ENCODE assay signal across 14 cellular contexts in the genomic region with DNA sequence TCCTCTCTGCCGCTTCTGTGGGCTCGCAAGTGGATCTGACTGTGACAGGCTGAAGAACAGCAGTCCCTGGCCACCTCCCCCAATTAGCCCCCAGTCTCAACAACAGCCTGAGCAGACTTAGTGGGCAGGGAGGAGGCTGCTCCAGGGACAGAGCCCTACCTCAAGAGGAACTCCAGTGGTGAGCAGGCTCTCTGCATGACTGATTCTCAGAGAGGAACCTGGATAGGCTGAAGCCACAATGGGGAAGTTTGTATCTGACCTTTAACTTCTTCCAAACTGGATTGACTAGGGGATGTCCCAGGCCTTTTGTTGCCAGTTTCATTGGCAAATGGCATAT.
A peak's percentile ranks its signal among the peaks of the same experiment; 100 is the strongest.
DNase-seq lines count a peak whose midpoint lies in the region; ATAC-seq and TF ChIP-seq lines count a peak whose summit lies in the region.
"Had no signal": no experiment of that assay in that cellular context is flagged by ENCODE, and none has a peak within 500 bp of the region (broad histone marks: within the 10 kb centered on the region; RNA-seq: fewer than 3 reads in every experiment).

No MANE protein-coding gene starts in this region.

- peaks cover 7% of the 10 kb centered on the region for H3K9me3 Mint-ChIP-seq in activated T-helper 1 cell treated with anti-CD3 and anti-CD28 coated beads, Interleukin-12 subunit alpha, Interleukin-12 subunit beta, Interleukin-2, Interleukin-4 antibody, amounts not matched to agents 30 ng/mL and 10 ng/mL and 1 ng/mL, durations not matched to agents 14 hours and 24 hours and 36 hours

- H3K27ac ChIP-seq in right atrium auricular region: no peak overlapping the region
- H3K27ac ChIP-seq in thyroid gland: peak overlapping the region; percentile 38 to 70 (median 57)
- H3K27ac ChIP-seq: RWPE1, tibial nerve had no signal

- H3K27ac Mint-ChIP-seq in activated T-helper 1 cell treated with anti-CD3 and anti-CD28 coated beads, Interleukin-12 subunit alpha, Interleukin-12 subunit beta, Interleukin-2, Interleukin-4 antibody, amounts not matched to agents 30 ng/mL and 10 ng/mL and 1 ng/mL, durations not matched to agents 14 hours and 24 hours and 36 hours: no peak overlapping the region
- H3K27ac Mint-ChIP-seq: activated naive CD8-positive, alpha-beta T cell treated with anti-CD3 and anti-CD28 coated beads for 36 hours had no signal

- no peaks in the 10 kb centered on the region for H3K36me3 Mint-ChIP-seq in activated T-helper 1 cell treated with anti-CD3 and anti-CD28 coated beads, Interleukin-12 subunit alpha, Interleukin-12 subunit beta, Interleukin-2, Interleukin-4 antibody, amounts not matched to agents 30 ng/mL and 10 ng/mL and 1 ng/mL, durations not matched to agents 14 hours and 24 hours and 36 hours (ENCODE audit: low read depth)
- H3K36me3 Mint-ChIP-seq: activated naive CD8-positive, alpha-beta T cell treated with anti-CD3 and anti-CD28 coated beads for 36 hours had no signal

- no peak overlapping the region for H3K4me3 Mint-ChIP-seq in activated T-helper 1 cell treated with anti-CD3 and anti-CD28 coated beads, Interleukin-12 subunit alpha, Interleukin-12 subunit beta, Interleukin-2, Interleukin-4 antibody, amounts not matched to agents 30 ng/mL and 10 ng/mL and 1 ng/mL, durations not matched to agents 14 hours and 24 hours and 36 hours
- H3K4me3 Mint-ChIP-seq: activated naive CD8-positive, alpha-beta T cell treated with anti-CD3 and anti-CD28 coated beads for 36 hours; central memory CD8-positive, alpha-beta T cell had no signal

- no peak for DNase-seq in Right ventricle myocardium inferior (ENCODE audit: missing footprints)
- no peak for DNase-seq in right atrium auricular region (ENCODE audit: low spot score)
- peak; percentile 81 for DNase-seq in OCI-M1 (lab: John Stamatoyannopoulos, UW)
- peak; percentile 10 for DNase-seq in epithelial cell of proximal tubule (ENCODE audit: low read depth)
- DNase-seq in thyroid gland: peak; percentile 76 to 78
- DNase-seq in NCI-H1417 (lab: John Stamatoyannopoulos, UW): no peak
- DNase-seq in activated T-helper 1 cell treated with anti-CD3 and anti-CD28 coated beads, Interleukin-12 subunit alpha, Interleukin-12 subunit beta, Interleukin-2, Interleukin-4 antibody, amounts not matched to agents 30 ng/mL and 10 ng/mL and 1 ng/mL, durations not matched to agents 14 hours and 24 hours and 36 hours (ENCODE audit: low spot score): no peak
- DNase-seq in HuH-7.5 (ENCODE audit: low spot score): no peak
- DNase-seq: activated naive CD8-positive, alpha-beta T cell treated with anti-CD3 and anti-CD28 coated beads for 36 hours; erythroblast; NCI-H446 had no signal

- TF ChIP-seq CTCF in right atrium auricular region (IDR thresholded peaks at IDR 0.05) (no peak), epithelial cell of proximal tubule (conservative IDR thresholded peaks at IDR 0.05; ENCODE audit: low read depth, low read length) (no peak), thyroid gland (IDR thresholded peaks at IDR 0.05) (no peak)

- H3K27me3 ChIP-seq in right atrium auricular region (no peaks in the 10 kb centered on the region), thyroid gland (no peaks in the 10 kb centered on the region)
- H3K27me3 ChIP-seq: tibial nerve had no signal

- H3K4me1 Mint-ChIP-seq in activated T-helper 1 cell treated with anti-CD3 and anti-CD28 coated beads, Interleukin-12 subunit alpha, Interleukin-12 subunit beta, Interleukin-2, Interleukin-4 antibody, amounts not matched to agents 30 ng/mL and 10 ng/mL and 1 ng/mL, durations not matched to agents 14 hours and 24 hours and 36 hours (ENCODE audit: low read depth): no peaks in the 10 kb centered on the region
- H3K4me1 Mint-ChIP-seq: activated naive CD8-positive, alpha-beta T cell treated with anti-CD3 and anti-CD28 coated beads for 36 hours; central memory CD8-positive, alpha-beta T cell had no signal

- ATAC-seq in Right ventricle myocardium inferior: peak; percentile 37

- H3K9me3 ChIP-seq in right atrium auricular region (peaks cover 0 to 24% of the 10 kb centered on the region in 2 donors), thyroid gland (no peaks in the 10 kb centered on the region)

- H3K36me3 ChIP-seq in right atrium auricular region (no peaks in the 10 kb centered on the region), thyroid gland (no peaks in the 10 kb centered on the region)
- H3K36me3 ChIP-seq: tibial nerve had no signal

- H3K4me1 ChIP-seq in right atrium auricular region (peaks cover 0 to 17% of the 10 kb centered on the region in 2 donors), thyroid gland (peaks cover 25 to 43% of the 10 kb centered on the region in 2 donors)

- TF ChIP-seq POLR2A in thyroid gland (IDR thresholded peaks at IDR 0.05): no peak

- H3K4me3 ChIP-seq in right atrium auricular region (no peak overlapping the region), epithelial cell of proximal tubule (ENCODE audit: low read depth, low read length) (no peak overlapping the region), thyroid gland (replicated peaks in 1 of 3) (no peak overlapping the region)
- H3K4me3 ChIP-seq: tibial nerve had no signal

- peaks cover 6% of the 10 kb centered on the region for H3K27me3 Mint-ChIP-seq in activated T-helper 1 cell treated with anti-CD3 and anti-CD28 coated beads, Interleukin-12 subunit alpha, Interleukin-12 subunit beta, Interleukin-2, Interleukin-4 antibody, amounts not matched to agents 30 ng/mL and 10 ng/mL and 1 ng/mL, durations not matched to agents 14 hours and 24 hours and 36 hours (ENCODE audit: insufficient read depth)
- H3K27me3 Mint-ChIP-seq: activated naive CD8-positive, alpha-beta T cell treated with anti-CD3 and anti-CD28 coated beads for 36 hours had no signal

- 40% methylated on average over 2 of the region's 2 CpGs; no CpG with 5 or more reads in 1 of the 2 donors for WGBS in thyroid gland, 2 donors

- intact Hi-C loops in Right ventricle myocardium inferior (cut with DNase I) (no loop called here), thyroid gland (cut with DNase I) (no loop called here)
- intact Hi-C loops in activated T-helper 1 cell treated with anti-CD3 and anti-CD28 coated beads, Interleukin-12 subunit alpha, Interleukin-12 subunit beta, Interleukin-2, Interleukin-4 antibody, amounts not matched to agents 30 ng/mL and 10 ng/mL and 1 ng/mL, durations not matched to agents 14 hours and 24 hours and 36 hours (cut with micrococcal nuclease): no loop called here

Comparison
In these comparisons a context has a peak if more than half of its experiments do, and no peak if none do; other contexts are left out.
1. DNase-seq: peak in OCI-M1 (single experiment), epithelial cell of proximal tubule (single experiment) and thyroid gland (2 of 2); none in Right ventricle myocardium inferior (single experiment), right atrium auricular region (single experiment), NCI-H1417 (0 of 3), activated T-helper 1 cell treated with anti-CD3 and anti-CD28 coated beads, Interleukin-12 subunit alpha, Interleukin-12 subunit beta, Interleukin-2, Interleukin-4 antibody, amounts not matched to agents 30 ng/mL and 10 ng/mL and 1 ng/mL, durations not matched to agents 14 hours and 24 hours and 36 hours (single experiment) and HuH-7.5 (single experiment).
2. H3K27ac ChIP-seq: peak in thyroid gland (3 of 3); none in right atrium auricular region (0 of 2).